In the genomic region with DNA sequence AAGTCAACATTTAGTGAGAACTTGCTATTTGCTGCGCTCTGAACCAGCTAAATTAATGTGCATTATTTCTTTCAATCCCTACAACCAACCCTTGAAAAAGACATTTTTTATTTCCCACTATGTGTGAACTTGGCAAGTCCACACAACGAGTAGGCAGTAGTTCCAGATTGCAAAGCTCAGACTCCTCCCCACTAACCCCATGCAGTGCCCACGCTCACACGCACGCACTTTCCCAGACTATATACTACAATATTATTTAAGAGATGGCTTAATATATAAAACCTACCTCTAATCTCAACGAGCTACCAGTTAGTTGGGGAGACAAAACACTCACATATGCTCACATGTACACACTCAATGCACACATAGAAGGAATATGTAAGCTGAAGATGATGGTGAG, we compare ENCODE assay signal across 6 cellular contexts.
"Had no signal": no experiment of that assay in that cellular context is flagged by ENCODE, and none has a peak within 500 bp of the region (broad histone marks: within the 10 kb centered on the region; RNA-seq: fewer than 3 reads in every experiment).

No MANE protein-coding gene starts in this region.

- H2AFZ ChIP-seq: GM23338 had no signal

- DNase-seq: H7, HCEC 1CT, IMR-90 had no signal

- H3K4me3 ChIP-seq: GM23338, K562 had no signal

- FAIRE-seq: HTR-8/SVneo, K562 had no signal

- H3K4me2 ChIP-seq: GM23338 had no signal
